Comparison of ENCODE assay signal across 28 cellular contexts in genomic region chr18:48631851-48632250, GRCh38.
"Had no signal": no experiment of that assay in that cellular context is flagged by ENCODE, and none has a peak within 500 bp of the region (broad histone marks: within the 10 kb centered on the region; RNA-seq: fewer than 3 reads in every experiment).

No MANE protein-coding gene starts in this region.

- FAIRE-seq: colon, endometrium, frontal cortex, islet of Langerhans had no signal

- H3K27ac ChIP-seq: epithelial cell of prostate, right atrium auricular region, spleen had no signal

- H3K4me3 ChIP-seq: right atrium auricular region, spleen, tibial nerve had no signal

- H3K36me3 Mint-ChIP-seq: activated CD4-positive, alpha-beta memory T cell treated with anti-CD3 and anti-CD28 coated beads for 36 hours; activated naive CD4-positive, alpha-beta T cell treated with anti-CD3 and anti-CD28 coated beads, Interleukin-2, amount 10 ng/mL, durations not matched to agents 7 days and 5 days; activated naive CD8-positive, alpha-beta T cell treated with anti-CD3 and anti-CD28 coated beads, Interleukin-2, amount 10 ng/mL, durations not matched to agents 7 days and 5 days had no signal

- H3K4me3 Mint-ChIP-seq: activated CD4-positive, alpha-beta memory T cell treated with anti-CD3 and anti-CD28 coated beads for 36 hours; activated CD4-positive, alpha-beta T cell treated with anti-CD3 and anti-CD28 coated beads, Interleukin-2, amount 10 ng/mL, durations not matched to agents 24 days and 14 days; activated naive CD4-positive, alpha-beta T cell treated with anti-CD3 and anti-CD28 coated beads, Interleukin-2, amount 10 ng/mL, durations not matched to agents 7 days and 5 days; activated naive CD8-positive, alpha-beta T cell treated with anti-CD3 and anti-CD28 coated beads, Interleukin-2, amount 10 ng/mL, durations not matched to agents 7 days and 5 days; activated T-cell treated with anti-CD3 and anti-CD28 coated beads, Interleukin-2, amount 50 U/mL, for 24 hours; central memory CD8-positive, alpha-beta T cell; mesothelial cell of epicardium; naive B cell; T-helper 17 cell had no signal

- ATAC-seq: left cardiac atrium, left ventricle myocardium superior, T-helper 17 cell had no signal

- H3K27me3 ChIP-seq: right atrium auricular region, spleen, tibial nerve had no signal

- H3K27ac Mint-ChIP-seq: activated CD4-positive, alpha-beta memory T cell treated with anti-CD3 and anti-CD28 coated beads for 36 hours; activated CD4-positive, alpha-beta T cell treated with anti-CD3 and anti-CD28 coated beads, Interleukin-2, amount 10 ng/mL, durations not matched to agents 24 days and 14 days; activated naive CD4-positive, alpha-beta T cell treated with anti-CD3 and anti-CD28 coated beads, Interleukin-2, amount 10 ng/mL, durations not matched to agents 7 days and 5 days; activated naive CD8-positive, alpha-beta T cell treated with anti-CD3 and anti-CD28 coated beads, Interleukin-2, amount 10 ng/mL, durations not matched to agents 7 days and 5 days; activated T-cell treated with anti-CD3 and anti-CD28 coated beads, Interleukin-2, amount 50 U/mL, for 24 hours; mesothelial cell of epicardium; T-helper 17 cell had no signal

- H3K9me3 ChIP-seq: right atrium auricular region, spleen, tibial nerve had no signal

- H3K4me1 ChIP-seq: right atrium auricular region had no signal

- H3K4me1 Mint-ChIP-seq: activated CD4-positive, alpha-beta T cell treated with anti-CD3 and anti-CD28 coated beads, Interleukin-2, amount 10 ng/mL, durations not matched to agents 24 days and 14 days; activated naive CD4-positive, alpha-beta T cell treated with anti-CD3 and anti-CD28 coated beads, Interleukin-2, amount 10 ng/mL, durations not matched to agents 7 days and 5 days; central memory CD8-positive, alpha-beta T cell; naive B cell had no signal

- H3K9me3 Mint-ChIP-seq: activated CD4-positive, alpha-beta memory T cell treated with anti-CD3 and anti-CD28 coated beads for 36 hours; activated CD4-positive, alpha-beta T cell treated with anti-CD3 and anti-CD28 coated beads, Interleukin-2, amount 10 ng/mL, durations not matched to agents 24 days and 14 days; activated naive CD4-positive, alpha-beta T cell treated with anti-CD3 and anti-CD28 coated beads, Interleukin-2, amount 10 ng/mL, durations not matched to agents 7 days and 5 days; activated naive CD8-positive, alpha-beta T cell treated with anti-CD3 and anti-CD28 coated beads, Interleukin-2, amount 10 ng/mL, durations not matched to agents 7 days and 5 days; activated T-cell treated with anti-CD3 and anti-CD28 coated beads, Interleukin-2, amount 50 U/mL, for 24 hours; central memory CD8-positive, alpha-beta T cell; mesothelial cell of epicardium; naive B cell had no signal

- DNase-seq: activated CD4-positive, alpha-beta memory T cell treated with anti-CD3 and anti-CD28 coated beads for 36 hours; activated CD4-positive, alpha-beta T cell treated with anti-CD3 and anti-CD28 coated beads, Interleukin-2, amount 10 ng/mL, durations not matched to agents 24 days and 14 days; activated CD4-positive, CD25-positive, alpha-beta regulatory T cell treated with anti-CD3 and anti-CD28 coated beads, Interleukin-2, amount 50 U/mL, for 72 hours; activated CD8-positive, alpha-beta memory T cell treated with anti-CD3 and anti-CD28 coated beads, Interleukin-2, amount 50 U/mL, for 48 hours; activated gamma-delta T cell; activated naive CD4-positive, alpha-beta T cell treated with anti-CD3 and anti-CD28 coated beads, Interleukin-2, amount 10 ng/mL, durations not matched to agents 7 days and 5 days; activated naive CD8-positive, alpha-beta T cell treated with anti-CD3 and anti-CD28 coated beads, Interleukin-2, amount 10 ng/mL, durations not matched to agents 7 days and 5 days; activated T-cell treated with anti-CD3 and anti-CD28 coated beads, Interleukin-2, amount 50 U/mL, for 24 hours; amniotic stem cell; effector CD8-positive, alpha-beta T cell; left cardiac atrium; left ventricle myocardium superior; naive B cell; occipital lobe; stimulated activated naive CD4-positive, alpha-beta T cell treated with Interleukin-2 at 50 U/mL for 16 hours; SW 1271; T-helper 17 cell; T1000 had no signal

- H3K27me3 Mint-ChIP-seq: activated CD4-positive, alpha-beta memory T cell treated with anti-CD3 and anti-CD28 coated beads for 36 hours; activated naive CD8-positive, alpha-beta T cell treated with anti-CD3 and anti-CD28 coated beads, Interleukin-2, amount 10 ng/mL, durations not matched to agents 7 days and 5 days; activated T-cell treated with anti-CD3 and anti-CD28 coated beads, Interleukin-2, amount 50 U/mL, for 24 hours; naive B cell had no signal
